In the genomic region with DNA sequence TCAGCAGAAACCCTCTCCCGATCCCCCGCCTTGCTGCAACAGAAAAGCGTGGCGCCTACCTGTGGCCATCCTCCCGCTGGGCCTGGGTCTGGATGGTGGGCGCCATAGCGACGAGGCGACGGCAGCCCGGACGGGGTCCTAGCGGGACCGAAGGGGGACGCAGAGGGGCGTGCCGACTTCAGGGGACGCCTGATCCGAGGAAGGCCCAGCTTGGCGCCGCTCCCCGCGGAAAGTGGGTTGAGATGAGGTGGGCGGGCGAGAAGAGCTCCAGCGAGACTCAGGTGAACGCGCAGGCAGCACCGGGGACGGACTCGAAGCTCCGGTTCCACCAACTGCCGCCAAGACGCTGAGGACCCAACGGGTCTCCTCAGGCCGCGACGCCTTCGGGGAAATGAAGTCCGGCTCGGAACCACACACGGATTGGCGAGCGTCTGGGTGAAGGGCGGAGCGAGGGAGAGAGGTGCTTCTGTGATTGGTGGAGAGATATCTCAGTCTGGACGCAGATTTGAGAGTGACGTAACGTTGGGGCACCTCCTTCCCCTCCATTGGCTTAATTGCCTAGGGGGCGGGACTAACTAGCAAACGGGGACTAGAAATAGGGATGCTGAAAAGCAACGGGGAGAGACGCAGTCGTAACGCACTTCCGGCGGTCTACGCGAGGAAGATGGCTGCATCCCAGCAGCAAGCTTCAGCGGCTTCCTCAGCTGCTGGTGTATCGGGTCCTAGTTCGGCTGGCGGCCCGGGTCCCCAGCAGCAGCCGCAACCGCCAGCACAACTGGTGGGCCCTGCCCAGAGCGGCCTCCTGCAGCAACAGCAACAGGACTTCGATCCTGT, we compare ENCODE assay signal across 8 cellular contexts. TPM values are rescaled to one million over a fixed set of nuclear protein-coding genes. Genes with fewer than 3 reads are reported as not detected.
DNase-seq lines count a peak whose midpoint lies in the region; ATAC-seq and TF ChIP-seq lines count a peak whose summit lies in the region.

A gene with protein sequence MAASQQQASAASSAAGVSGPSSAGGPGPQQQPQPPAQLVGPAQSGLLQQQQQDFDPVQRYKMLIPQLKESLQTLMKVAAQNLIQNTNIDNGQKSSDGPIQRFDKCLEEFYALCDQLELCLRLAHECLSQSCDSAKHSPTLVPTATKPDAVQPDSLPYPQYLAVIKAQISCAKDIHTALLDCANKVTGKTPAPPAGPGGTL (plus strand): TSS at position 620 of the 834 bp plus-strand sequence. CDS start 45 bp downstream, at position 665.
A gene (minus strand): TSS at position 348 of the 834 bp plus-strand sequence. CDS start 242 bp downstream, at position 106.

- no peaks in the 10 kb centered on the region for H3K27me3 ChIP-seq in DND-41 (ENCODE audit: insufficient read depth, low read length, poor library complexity)
- H3K27me3 ChIP-seq in Karpas-422 (ENCODE audit: low read length), result no peaks in the 10 kb centered on the region
- no peaks in the 10 kb centered on the region for H3K27me3 ChIP-seq in esophagus squamous epithelium

- H4K20me1 ChIP-seq in DND-41 (ENCODE audit: insufficient read depth, low read length) (peaks cover 14% of the 10 kb centered on the region), Karpas-422 (ENCODE audit: insufficient read depth, low read depth, low read length) (no peaks in the 10 kb centered on the region)

- peak in 3 of 4 donors; percentile 53 to 91 (median 84) for TF ChIP-seq POLR2A in esophagus squamous epithelium (IDR thresholded peaks at IDR 0.05)

- H3K36me3 ChIP-seq in DND-41 (ENCODE audit: insufficient read depth, low read length) (peaks cover 57% of the 10 kb centered on the region), Karpas-422 (ENCODE audit: insufficient read depth, low read length) (peaks cover 22% of the 10 kb centered on the region; the same call in 1 of the 2 replicates), esophagus squamous epithelium (peaks cover 8 to 71% (median 29%) of the 10 kb centered on the region in 3 donors)

- 0 to 1% methylated on average over 22 to 35 of the region's 68 CpGs for WGBS in esophagus squamous epithelium, 2 donors

- H3K79me2 ChIP-seq in DND-41 (ENCODE audit: insufficient read depth, low read length) (peaks cover 45% of the 10 kb centered on the region), Karpas-422 (ENCODE audit: low read length) (peaks cover 31% of the 10 kb centered on the region)

- peak within 1 kb of the TSS; percentile 94 for H2AFZ ChIP-seq in DND-41 (ENCODE audit: low read depth, low read length)
- peak within 1 kb of the TSS; percentile 83 for H2AFZ ChIP-seq in Karpas-422 (ENCODE audit: low read length)

- DNase-seq in DND-41 (peak; percentile 99), Karpas-422 (peak; percentile 100), RKO (ENCODE audit: low spot score) (peak; percentile 100), activated T-helper 1 cell treated with Interleukin-2 at 50 U/mL for 16 hours (ENCODE audit: low read depth) (peak; percentile 93), esophagus squamous epithelium (lab: John Stamatoyannopoulos, UW) (peak; percentile 96), myocyte (ENCODE audit: low read depth) (peak; percentile 100)
- peak; percentile 89 to 96 for DNase-seq in stimulated activated CD8-positive, alpha-beta memory T cell treated with anti-CD3 and anti-CD28 coated beads, Interleukin-7, amount 100 ng/mL, for 48 hours (ENCODE audit: extremely low read depth in 1 of 2, low read depth in 1 of 2)

- peak within 1 kb of the TSS; percentile 92 to 95 for H3K4me3 ChIP-seq in DND-41 (ENCODE audit: low read depth in 1 of 2, low read length in 2 of 2)
- H3K4me3 ChIP-seq in Karpas-422 (ENCODE audit: low read length), result peak within 1 kb of the TSS; percentile 92
- H3K4me3 ChIP-seq in esophagus squamous epithelium, result peak within 1 kb of the TSS; percentile 85 to 100 (median 90)

- intact Hi-C loops in esophagus squamous epithelium (cut with DNase I), result loop anchor here (5.0 kb wide), 1 partner anchor 49 kb away; a partner anchor contains a TSS

- H3K4me2 ChIP-seq in DND-41 (ENCODE audit: insufficient read depth, low read length), result peak within 1 kb of the TSS; percentile 96
- peak within 1 kb of the TSS; percentile 91 for H3K4me2 ChIP-seq in Karpas-422 (ENCODE audit: low read depth, low read length, poor library complexity, severe bottlenecking)

- H3K9ac ChIP-seq in DND-41 (ENCODE audit: low read depth, low read length), result peak within 1 kb of the TSS; percentile 84
- peak within 1 kb of the TSS; percentile 92 for H3K9ac ChIP-seq in Karpas-422 (ENCODE audit: low read length)

- TF ChIP-seq CTCF in DND-41 (IDR thresholded peaks at IDR 0.05; ENCODE audit: borderline replicate concordance, extremely low read depth, low read length, poor library complexity, severe bottlenecking), result peak; percentile 23
- peak in 3 of 6 experiments; percentile 8 to 13 (median 9) for TF ChIP-seq CTCF in esophagus squamous epithelium (IDR thresholded peaks at IDR 0.05)

- peak within 1 kb of the TSS; percentile 92 for H3K27ac ChIP-seq in DND-41 (ENCODE audit: low read length)
- H3K27ac ChIP-seq in Karpas-422 (ENCODE audit: low read length), result peak within 1 kb of the TSS; percentile 75
- H3K27ac ChIP-seq in esophagus squamous epithelium, result peak within 1 kb of the TSS; percentile 99 to 100 (median 100)

- H3K4me1 ChIP-seq in DND-41 (ENCODE audit: insufficient read depth, low read length) (peaks cover 39% of the 10 kb centered on the region), Karpas-422 (ENCODE audit: low read length) (peaks cover 20% of the 10 kb centered on the region), esophagus squamous epithelium (peaks cover 17 to 45% (median 21%) of the 10 kb centered on the region in 3 donors)

- H3K9me2 ChIP-seq in Karpas-422 (replicated peaks; ENCODE audit: insufficient read depth, low read length), result no peaks in the 10 kb centered on the region

- ATAC-seq in DND-41 (ENCODE audit: insufficient read depth, low read depth) (peak; percentile 96), GM21825 (IDR thresholded peaks at IDR 0.05; ENCODE audit: unreplicated experiment) (peak; percentile 82)

- H3K9me3 ChIP-seq in DND-41 (ENCODE audit: insufficient read depth, low read length, severe bottlenecking) (no peaks in the 10 kb centered on the region), Karpas-422 (ENCODE audit: low read length) (no peaks in the 10 kb centered on the region), esophagus squamous epithelium (no peaks in the 10 kb centered on the region)

RNA-seq across cellular contexts. Expression of the first gene that starts in this region (rescaled TPM):
- total RNA-seq in Karpas-422 (2014; rRNA removed; shearing (Covaris generic); ENCODE audit: low replicate concordance), result 18.1 and 18.6 TPM in 2 replicates
- total RNA-seq in esophagus squamous epithelium (10 to 100 TPM; 11.8 to 20.1 (median 16.5) TPM), myocyte (28.1 and 29.3 TPM in 2 replicates)
- 24.7 TPM for polyA plus RNA-seq in myocyte (2012)

RNA-seq across cellular contexts. Expression of the second gene that starts in this region (rescaled TPM):
- total RNA-seq in Karpas-422 (2014; rRNA removed; shearing (Covaris generic); ENCODE audit: low replicate concordance), result 25.3 and 26.7 TPM in 2 replicates
- total RNA-seq in esophagus squamous epithelium (10 to 100 TPM; 35.4 to 53.6 (median 38.1) TPM), myocyte (37.0 and 39.1 TPM in 2 replicates)
- polyA plus RNA-seq in myocyte (2012), result 57.4 TPM

Comparison
In these comparisons a context has a peak if more than half of its experiments do, and no peak if none do; other contexts are left out.
1. Peak in every context shown above with its lines: DNase-seq, ATAC-seq, H3K4me3 ChIP-seq and H3K27ac ChIP-seq.